Comparison of ENCODE assay signal across 8 cellular contexts in the genomic region with DNA sequence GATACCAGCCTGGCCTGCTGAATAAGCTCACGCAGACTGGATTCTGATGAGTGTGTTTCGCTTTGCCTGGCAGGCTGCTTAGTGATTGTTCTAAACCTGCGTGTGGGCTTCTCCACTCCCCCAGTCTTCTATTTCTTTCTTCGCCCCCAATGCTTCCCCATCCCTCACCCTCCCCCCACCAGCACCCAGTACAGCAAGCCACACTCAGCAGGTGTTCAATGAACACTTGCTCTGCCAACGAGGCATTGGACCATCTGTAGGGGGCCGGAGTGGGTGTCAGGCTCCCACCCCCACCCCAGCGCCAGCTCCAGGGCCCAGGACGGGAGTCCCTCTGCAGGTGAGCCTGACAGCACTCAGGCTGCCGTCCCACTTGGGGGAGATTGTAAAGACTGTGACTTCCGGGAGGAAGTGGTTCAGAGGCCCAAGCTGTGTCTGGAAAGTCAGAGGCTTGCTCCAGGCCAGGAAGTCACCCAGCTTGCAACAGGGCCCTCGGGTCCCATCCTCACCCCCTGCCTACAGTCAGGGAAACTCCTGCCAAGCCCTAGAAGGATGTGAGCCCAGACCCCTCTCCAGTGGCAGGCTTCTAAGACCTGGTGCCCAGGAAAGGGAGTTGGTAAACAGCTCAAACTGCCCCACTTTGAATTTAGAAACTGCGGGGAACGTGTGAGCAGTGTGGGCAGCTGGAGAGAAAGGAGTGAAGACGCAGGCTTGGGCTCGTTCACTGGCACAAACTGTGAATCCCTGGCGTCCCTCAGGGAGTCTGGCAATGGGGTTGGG.
DNase-seq lines count a peak whose midpoint lies in the region; ATAC-seq, FAIRE-seq and TF ChIP-seq lines count a peak whose summit lies in the region.

No MANE protein-coding gene starts in this region.

- WGBS in H1 (ENCODE audit: extremely low coverage in 1 of 2, insufficient coverage in 1 of 2, insufficient read length in 1 of 2, insufficient replicate concordance in 2 of 2, low coverage in 1 of 2, low lambda C conversion rate in 2 of 2, missing lambda C conversion rate in 1 of 2), 2 experiments = 88% methylated on average over 15 of the region's 16 CpGs; no CpG with 5 or more reads in 1 of the 2 experiments

- CTCF ChIA-PET in H1 (lab: Charles Lee; ENCODE audit: partially characterized antibody) = interaction anchor here (0.6 to 34.2 kb wide), 20 partner anchors 7 to 759 kb away, joined by 3 to 1347 read pairs (median 5); no protein-coding TSS in a partner anchor

- POLR2A ChIA-PET in H1 (lab: Charles Lee; ENCODE audit: partially characterized antibody) = interaction anchor here (0.7 to 1.0 kb wide), 2 partner anchors 11 to 1785 kb away, joined by 3 read pairs; no protein-coding TSS in a partner anchor

- H3K27ac ChIP-seq in H1 (ENCODE audit: low read depth, low read length) (no peak overlapping the region), brain microvascular endothelial cell (no peak overlapping the region)

- H4K5ac ChIP-seq in H1 (ENCODE audit: insufficient read length, low read depth, low read length) = no peak overlapping the region

- no peak overlapping the region for H3K4me3 ChIP-seq in H1 (ENCODE audit: extremely low read depth in 1 of 4, insufficient read depth in 2 of 4, low read depth in 3 of 4, low read length in 4 of 4)
- no peak overlapping the region for H3K4me3 ChIP-seq in brain microvascular endothelial cell (ENCODE audit: low read depth, low read length)
- H3K4me3 ChIP-seq in MG63 = no peak overlapping the region

- no peak overlapping the region for H3K9ac ChIP-seq in H1 (replicated peaks in 1 of 4; ENCODE audit: extremely low read depth in 1 of 4, low read depth in 3 of 4, low read length in 3 of 4)

- peak overlapping the region; percentile 41; the same call in 1 of the 2 replicates for H3K18ac ChIP-seq in H1 (ENCODE audit: extremely low read depth, low read length)

- no peak overlapping the region for H3K56ac ChIP-seq in H1 (replicated peaks; ENCODE audit: insufficient read length, low read depth, low read length)

- no peak for TF ChIP-seq EP300 in H1 (IDR thresholded peaks at IDR 0.05; ENCODE audit: borderline replicate concordance in 1 of 2, low read depth in 2 of 2, low read length in 2 of 2)

- no peaks in the 10 kb centered on the region for H3K79me1 ChIP-seq in H1 (ENCODE audit: low read depth, low read length)

- H3K36me3 ChIP-seq in H1 (ENCODE audit: control insufficient read depth in 2 of 4, insufficient read depth in 4 of 4, low read length in 3 of 4) = no peaks in the 10 kb centered on the region
- no peaks in the 10 kb centered on the region for H3K36me3 ChIP-seq in brain microvascular endothelial cell (replicated peaks)
- no peaks in the 10 kb centered on the region for H3K36me3 ChIP-seq in MG63

- no peak overlapping the region for H4K8ac ChIP-seq in H1 (ENCODE audit: extremely low read depth, insufficient read depth, low read length)

- FAIRE-seq in GM12891 (lab: Jason Lieb, UNC) (peak; percentile 79), H1 (lab: Jason Lieb, UNC) (no peak)

- peak; percentile 57 for DNase-seq in GM12891 (ENCODE audit: insufficient read length, low spot score)
- DNase-seq in activated CD4-positive, alpha-beta T cell treated with anti-CD3 and anti-CD28 coated beads for 4 hours = peak; percentile 42 to 53
- DNase-seq in H1 (ENCODE audit: low read depth in 1 of 2, low spot score in 2 of 2) = no peak
- DNase-seq in stimulated activated CD8-positive, alpha-beta memory T cell treated with anti-CD3 and anti-CD28 coated beads, Interleukin-15, amount 100 ng/mL, for 4 hours (ENCODE audit: low read depth in 2 of 2) = peak; percentile 22 to 31
- no peak for DNase-seq in DMS 273 (lab: John Stamatoyannopoulos, UW; ENCODE audit: unreplicated experiment)
- DNase-seq in brain microvascular endothelial cell = no peak
- no peak for DNase-seq in MG63

- no peak overlapping the region for H3K4ac ChIP-seq in H1 (replicated peaks; ENCODE audit: insufficient read length, low read depth, low read length)

- peak overlapping the region; percentile 24 for H2BK120ac ChIP-seq in H1 (replicated peaks; ENCODE audit: low read depth, low read length)

- peak overlapping the region; percentile 55; the same call in 1 of the 2 replicates for H2BK5ac ChIP-seq in H1 (ENCODE audit: low read depth, low read length)

- in situ Hi-C loops in brain microvascular endothelial cell (cut with HindIII; ENCODE audit: low pct_ligation_motif_present, low sequenced_read_pairs) = no loop called here

- H2BK12ac ChIP-seq in H1 (ENCODE audit: low read depth, low read length) = 0 out of 2 replicates have a peak overlapping the region, but pooled peaks have one; percentile 18

- 0 out of 2 replicates have a peak overlapping the region, but pooled peaks have one; percentile 52 for H2BK20ac ChIP-seq in H1 (ENCODE audit: low read length)

- H2BK15ac ChIP-seq in H1 (ENCODE audit: low read length) = peak overlapping the region; percentile 13; the same call in 1 of the 2 replicates

- no peak overlapping the region for H3K4me2 ChIP-seq in H1 (ENCODE audit: insufficient read depth in 1 of 2, low read depth in 2 of 2, low read length in 2 of 2)

- H4K20me1 ChIP-seq in H1 (replicated peaks in 1 of 2; ENCODE audit: control insufficient read depth in 1 of 2, insufficient read depth in 2 of 2, low read length in 2 of 2) = no peaks in the 10 kb centered on the region

- no peak overlapping the region for H3K14ac ChIP-seq in H1 (ENCODE audit: insufficient read length)

- ATAC-seq in HG03354 (IDR thresholded peaks at IDR 0.05; ENCODE audit: poor library complexity, severe bottlenecking, unreplicated experiment) = peak; percentile 82

- no peak overlapping the region for H3K23ac ChIP-seq in H1 (ENCODE audit: insufficient read length)

- no peak overlapping the region for H2AK5ac ChIP-seq in H1 (ENCODE audit: low read depth, low read length)

- H3K79me2 ChIP-seq in H1 (ENCODE audit: control insufficient read depth in 1 of 2, insufficient read depth in 2 of 2, low read length in 2 of 2) = no peaks in the 10 kb centered on the region

- peak overlapping the region; percentile 38 for H4K91ac ChIP-seq in H1 (replicated peaks; ENCODE audit: insufficient read length, low read length)

- H3K27me3 ChIP-seq in H1 (replicated peaks in 1 of 4; ENCODE audit: control insufficient read depth in 3 of 4, extremely low read depth in 1 of 4, insufficient read depth in 3 of 4, low read length in 3 of 4) = no peaks in the 10 kb centered on the region
- no peaks in the 10 kb centered on the region for H3K27me3 ChIP-seq in brain microvascular endothelial cell (replicated peaks)
- H3K27me3 ChIP-seq in MG63 = peaks cover 2% of the 10 kb centered on the region; the same call in 1 of the 2 replicates

- peaks cover 7% of the 10 kb centered on the region for H3K23me2 ChIP-seq in H1 (ENCODE audit: low read depth, low read length)

- no peak for TF ChIP-seq POLR2A in GM12891 (IDR thresholded peaks at IDR 0.05; ENCODE audit: low read depth, low read length)
- no peak for TF ChIP-seq POLR2A in H1 (IDR thresholded peaks at IDR 0.05; ENCODE audit: control extremely low read depth in 1 of 2, low read depth in 2 of 2, low read length in 2 of 2)

- TF ChIP-seq CTCF in H1 (IDR thresholded peaks at IDR 0.05; ENCODE audit: control extremely low read depth in 1 of 3, insufficient read depth in 1 of 3, low read depth in 1 of 3, low read length in 3 of 3) (no peak), brain microvascular endothelial cell (IDR thresholded peaks at IDR 0.05; ENCODE audit: low read depth, low read length, missing control alignments) (no peak)

- H3K9me3 ChIP-seq in H1 (ENCODE audit: insufficient read depth in 2 of 2, low read depth in 1 of 2, low read length in 1 of 2) = no peaks in the 10 kb centered on the region
- no peaks in the 10 kb centered on the region for H3K9me3 ChIP-seq in MG63

- peaks cover 11 to 35% (median 12%) of the 10 kb centered on the region in 4 experiments for H3K4me1 ChIP-seq in H1 (replicated peaks in 1 of 4; ENCODE audit: control insufficient read depth in 3 of 4, insufficient read depth in 4 of 4, low read length in 3 of 4)

- H2AFZ ChIP-seq in H1 (ENCODE audit: low read length) = no peak overlapping the region

- TF ChIP-seq RAD21 in H1 (IDR thresholded peaks at IDR 0.05 in 1 of 2, conservative IDR thresholded peaks at IDR 0.05 in 1 of 2; ENCODE audit: low read depth in 2 of 2, low read length in 2 of 2) = no peak

TF ChIP-seq in GM12891, 5 proteins besides CTCF, POLR2A, EP300 and RAD21:
- TF ChIP-seq POU2F2 (IDR thresholded peaks at IDR 0.05; ENCODE audit: low read depth, low read length) (no peak), SPI1 (IDR thresholded peaks at IDR 0.05; ENCODE audit: low read depth, low read length) (peak; percentile 85)

TF ChIP-seq in H1, 55 proteins besides CTCF, POLR2A, EP300 and RAD21:
- TF ChIP-seq TAF7 (optimal IDR thresholded peaks at IDR 0.05; ENCODE audit: borderline replicate concordance, low read depth, low read length) (no peak), TEAD4 (IDR thresholded peaks at IDR 0.05; ENCODE audit: low read depth, low read length) (no peak), FOSL1 (IDR thresholded peaks at IDR 0.05; ENCODE audit: insufficient read depth, low read depth, low read length) (no peak), GTF2F1 (IDR thresholded peaks at IDR 0.05; ENCODE audit: borderline replicate concordance, low read depth, low read length) (no peak), SP1 (IDR thresholded peaks at IDR 0.05; ENCODE audit: low read depth, low read length) (no peak), CTBP2 (IDR thresholded peaks at IDR 0.05; ENCODE audit: borderline replicate concordance, insufficient read depth, insufficient read length, low read length) (no peak)
- TF ChIP-seq, protein P1, sequence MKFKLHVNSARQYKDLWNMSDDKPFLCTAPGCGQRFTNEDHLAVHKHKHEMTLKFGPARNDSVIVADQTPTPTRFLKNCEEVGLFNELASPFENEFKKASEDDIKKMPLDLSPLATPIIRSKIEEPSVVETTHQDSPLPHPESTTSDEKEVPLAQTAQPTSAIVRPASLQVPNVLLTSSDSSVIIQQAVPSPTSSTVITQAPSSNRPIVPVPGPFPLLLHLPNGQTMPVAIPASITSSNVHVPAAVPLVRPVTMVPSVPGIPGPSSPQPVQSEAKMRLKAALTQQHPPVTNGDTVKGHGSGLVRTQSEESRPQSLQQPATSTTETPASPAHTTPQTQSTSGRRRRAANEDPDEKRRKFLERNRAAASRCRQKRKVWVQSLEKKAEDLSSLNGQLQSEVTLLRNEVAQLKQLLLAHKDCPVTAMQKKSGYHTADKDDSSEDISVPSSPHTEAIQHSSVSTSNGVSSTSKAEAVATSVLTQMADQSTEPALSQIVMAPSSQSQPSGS (IDR thresholded peaks at IDR 0.05; ENCODE audit: low read length) = no peak

Comparison
In these comparisons a context has a peak if more than half of its experiments do, and no peak if none do; other contexts are left out.
1. DNase-seq: peak in GM12891 (single experiment), activated CD4-positive, alpha-beta T cell treated with anti-CD3 and anti-CD28 coated beads for 4 hours (2 of 2) and stimulated activated CD8-positive, alpha-beta memory T cell treated with anti-CD3 and anti-CD28 coated beads, Interleukin-15, amount 100 ng/mL, for 4 hours (2 of 2); none in H1 (0 of 2), DMS 273 (single experiment), brain microvascular endothelial cell (single experiment) and MG63 (single experiment).